ENCODE assay signal across 14 cellular contexts in the genomic region with DNA sequence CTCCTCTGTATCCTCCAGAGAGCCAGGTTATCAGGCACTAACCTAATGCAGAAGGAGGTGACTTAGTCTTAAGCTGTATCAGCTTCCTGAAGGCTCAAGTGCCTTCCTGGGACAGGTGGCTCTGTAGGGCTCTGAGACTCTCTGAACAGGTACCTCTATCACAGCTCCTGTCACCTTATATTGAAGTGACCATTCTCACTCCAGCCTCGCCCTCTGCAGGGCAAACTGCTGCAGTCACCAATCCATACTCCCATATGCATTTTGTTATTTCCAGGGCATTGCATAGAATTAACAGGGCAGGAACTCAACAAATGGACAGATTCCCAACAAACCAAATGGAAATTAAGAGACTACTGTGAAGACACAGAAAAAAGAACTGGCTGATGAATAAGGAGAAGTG.
DNase-seq lines count a peak whose midpoint lies in the region; ATAC-seq and TF ChIP-seq lines count a peak whose summit lies in the region.
"Had no signal": no experiment of that assay in that cellular context is flagged by ENCODE, and none has a peak within 500 bp of the region (broad histone marks: within the 10 kb centered on the region; RNA-seq: fewer than 3 reads in every experiment).

No MANE protein-coding gene starts in this region.

- ATAC-seq in left lung (peak; percentile 37), GM19452 (IDR thresholded peaks at IDR 0.05; ENCODE audit: unreplicated experiment) (no peak)

- H3K4me3 ChIP-seq in H7 (ENCODE audit: insufficient read depth, low read depth, low read length) (no peak overlapping the region), left lung (no peak overlapping the region)
- H3K4me3 ChIP-seq: BLaER1, esophagus squamous epithelium had no signal

- no peaks in the 10 kb centered on the region for H3K9me3 ChIP-seq in left lung
- H3K9me3 ChIP-seq: BLaER1, esophagus squamous epithelium, heart right ventricle had no signal

- DNase-seq in DMS153 (lab: John Stamatoyannopoulos, UW) (peak; percentile 11), H7 (peak; percentile 56), RPMI8226 (peak; percentile 21), left lung (no peak), posterior cingulate gyrus (no peak), NCI-H345 treated with DMSO at 0.1 percent for 48 hours (lab: John Stamatoyannopoulos, UW; ENCODE audit: unreplicated experiment) (no peak), Kasumi-1 (lab: John Stamatoyannopoulos, UW) (no peak)
- DNase-seq: activated effector memory CD4-positive, alpha-beta T cell treated with Interleukin-2 at 50 U/mL for 16 hours; dermis blood vessel endothelial cell; esophagus squamous epithelium; heart right ventricle; NCI-H1436 treated with DMSO at 0.1 percent for 48 hours had no signal

- H3K4me1 ChIP-seq in left lung, result no peaks in the 10 kb centered on the region
- H3K4me1 ChIP-seq: BLaER1 had no signal

- H3K27ac ChIP-seq in left lung, result no peak overlapping the region
- H3K27ac ChIP-seq: BLaER1 had no signal

- H3K36me3 ChIP-seq in H7 (replicated peaks; ENCODE audit: control insufficient read depth, insufficient read depth, low read length) (no peaks in the 10 kb centered on the region), left lung (no peaks in the 10 kb centered on the region)
- H3K36me3 ChIP-seq: BLaER1, esophagus squamous epithelium, heart right ventricle had no signal

- intact Hi-C loops in left lung (cut with DNase I) (no loop called here), posterior cingulate gyrus (cut with DNase I) (no loop called here)

- TF ChIP-seq CTCF in left lung (IDR thresholded peaks at IDR 0.05), result peak in 1 of 2 donors; percentile 14

- H3K27me3 ChIP-seq in H7 (ENCODE audit: control insufficient read depth, insufficient read depth, low read length) (no peaks in the 10 kb centered on the region), left lung (no peaks in the 10 kb centered on the region)
- H3K27me3 ChIP-seq: BLaER1, esophagus squamous epithelium, heart right ventricle had no signal

Comparison
In these comparisons a context has a peak if more than half of its experiments do, and no peak if none do; other contexts are left out.
1. DNase-seq: peak in DMS153 (single experiment), H7 (single experiment) and RPMI8226 (single experiment); none in left lung (0 of 2), posterior cingulate gyrus (0 of 10), NCI-H345 treated with DMSO at 0.1 percent for 48 hours (single experiment) and Kasumi-1 (0 of 2).